ENCODE assay signal across 2 cellular contexts in the genomic region with DNA sequence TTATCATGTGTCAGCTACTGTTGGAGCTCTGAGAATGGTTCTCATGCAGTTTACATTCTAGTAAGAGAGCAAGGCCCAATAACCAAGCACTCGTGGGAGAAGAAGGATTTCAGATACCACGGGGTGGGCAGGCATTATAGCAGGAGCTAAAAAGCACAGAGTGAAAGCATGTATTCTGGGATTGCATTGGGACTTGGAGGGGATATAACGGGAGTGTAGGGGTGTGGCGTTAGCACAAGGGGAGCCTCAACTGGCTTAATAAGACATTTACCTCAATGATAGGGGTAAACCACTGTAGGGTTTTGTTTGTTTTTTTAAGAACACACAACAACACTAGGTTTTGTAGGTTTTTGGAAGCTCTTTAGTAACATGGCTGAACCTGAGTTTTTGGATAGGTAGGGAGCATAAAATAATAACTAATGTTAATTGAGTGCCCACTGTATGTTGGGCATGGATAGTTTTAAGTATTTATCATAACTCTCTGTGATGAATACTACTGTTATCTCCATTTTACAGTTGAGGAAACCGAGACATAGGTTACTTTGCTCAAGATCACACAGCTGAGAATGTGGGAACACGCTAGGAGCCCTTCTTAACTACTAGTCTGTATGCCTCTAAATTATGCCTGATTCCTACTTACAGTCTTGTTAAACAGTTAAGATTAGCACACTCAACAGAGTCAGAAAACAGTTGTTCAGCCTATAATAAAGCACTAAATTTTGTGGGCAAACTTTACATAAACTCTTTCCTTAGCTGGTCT.
TF ChIP-seq lines count a peak whose summit lies in the region.

No MANE protein-coding gene starts in this region.

TF ChIP-seq in K562, 482 proteins besides CTCF, POLR2A, EP300 and RAD21 (continued from another document and continues in another):
- TF ChIP-seq, protein P1, sequence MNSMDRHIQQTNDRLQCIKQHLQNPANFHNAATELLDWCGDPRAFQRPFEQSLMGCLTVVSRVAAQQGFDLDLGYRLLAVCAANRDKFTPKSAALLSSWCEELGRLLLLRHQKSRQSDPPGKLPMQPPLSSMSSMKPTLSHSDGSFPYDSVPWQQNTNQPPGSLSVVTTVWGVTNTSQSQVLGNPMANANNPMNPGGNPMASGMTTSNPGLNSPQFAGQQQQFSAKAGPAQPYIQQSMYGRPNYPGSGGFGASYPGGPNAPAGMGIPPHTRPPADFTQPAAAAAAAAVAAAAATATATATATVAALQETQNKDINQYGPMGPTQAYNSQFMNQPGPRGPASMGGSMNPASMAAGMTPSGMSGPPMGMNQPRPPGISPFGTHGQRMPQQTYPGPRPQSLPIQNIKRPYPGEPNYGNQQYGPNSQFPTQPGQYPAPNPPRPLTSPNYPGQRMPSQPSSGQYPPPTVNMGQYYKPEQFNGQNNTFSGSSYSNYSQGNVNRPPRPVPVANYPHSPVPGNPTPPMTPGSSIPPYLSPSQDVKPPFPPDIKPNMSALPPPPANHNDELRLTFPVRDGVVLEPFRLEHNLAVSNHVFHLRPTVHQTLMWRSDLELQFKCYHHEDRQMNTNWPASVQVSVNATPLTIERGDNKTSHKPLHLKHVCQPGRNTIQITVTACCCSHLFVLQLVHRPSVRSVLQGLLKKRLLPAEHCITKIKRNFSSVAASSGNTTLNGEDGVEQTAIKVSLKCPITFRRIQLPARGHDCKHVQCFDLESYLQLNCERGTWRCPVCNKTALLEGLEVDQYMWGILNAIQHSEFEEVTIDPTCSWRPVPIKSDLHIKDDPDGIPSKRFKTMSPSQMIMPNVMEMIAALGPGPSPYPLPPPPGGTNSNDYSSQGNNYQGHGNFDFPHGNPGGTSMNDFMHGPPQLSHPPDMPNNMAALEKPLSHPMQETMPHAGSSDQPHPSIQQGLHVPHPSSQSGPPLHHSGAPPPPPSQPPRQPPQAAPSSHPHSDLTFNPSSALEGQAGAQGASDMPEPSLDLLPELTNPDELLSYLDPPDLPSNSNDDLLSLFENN (IDR thresholded peaks at IDR 0.05; ENCODE audit: low read depth in 2 of 2, low read length in 2 of 2): no peak
- no peak for TF ChIP-seq CREB3L1 (IDR thresholded peaks at IDR 0.05; ENCODE audit: borderline replicate concordance, low read depth)
- TF ChIP-seq BHLHE40 (IDR thresholded peaks at IDR 0.05; ENCODE audit: low read length): no peak
- TF ChIP-seq, protein P2, sequence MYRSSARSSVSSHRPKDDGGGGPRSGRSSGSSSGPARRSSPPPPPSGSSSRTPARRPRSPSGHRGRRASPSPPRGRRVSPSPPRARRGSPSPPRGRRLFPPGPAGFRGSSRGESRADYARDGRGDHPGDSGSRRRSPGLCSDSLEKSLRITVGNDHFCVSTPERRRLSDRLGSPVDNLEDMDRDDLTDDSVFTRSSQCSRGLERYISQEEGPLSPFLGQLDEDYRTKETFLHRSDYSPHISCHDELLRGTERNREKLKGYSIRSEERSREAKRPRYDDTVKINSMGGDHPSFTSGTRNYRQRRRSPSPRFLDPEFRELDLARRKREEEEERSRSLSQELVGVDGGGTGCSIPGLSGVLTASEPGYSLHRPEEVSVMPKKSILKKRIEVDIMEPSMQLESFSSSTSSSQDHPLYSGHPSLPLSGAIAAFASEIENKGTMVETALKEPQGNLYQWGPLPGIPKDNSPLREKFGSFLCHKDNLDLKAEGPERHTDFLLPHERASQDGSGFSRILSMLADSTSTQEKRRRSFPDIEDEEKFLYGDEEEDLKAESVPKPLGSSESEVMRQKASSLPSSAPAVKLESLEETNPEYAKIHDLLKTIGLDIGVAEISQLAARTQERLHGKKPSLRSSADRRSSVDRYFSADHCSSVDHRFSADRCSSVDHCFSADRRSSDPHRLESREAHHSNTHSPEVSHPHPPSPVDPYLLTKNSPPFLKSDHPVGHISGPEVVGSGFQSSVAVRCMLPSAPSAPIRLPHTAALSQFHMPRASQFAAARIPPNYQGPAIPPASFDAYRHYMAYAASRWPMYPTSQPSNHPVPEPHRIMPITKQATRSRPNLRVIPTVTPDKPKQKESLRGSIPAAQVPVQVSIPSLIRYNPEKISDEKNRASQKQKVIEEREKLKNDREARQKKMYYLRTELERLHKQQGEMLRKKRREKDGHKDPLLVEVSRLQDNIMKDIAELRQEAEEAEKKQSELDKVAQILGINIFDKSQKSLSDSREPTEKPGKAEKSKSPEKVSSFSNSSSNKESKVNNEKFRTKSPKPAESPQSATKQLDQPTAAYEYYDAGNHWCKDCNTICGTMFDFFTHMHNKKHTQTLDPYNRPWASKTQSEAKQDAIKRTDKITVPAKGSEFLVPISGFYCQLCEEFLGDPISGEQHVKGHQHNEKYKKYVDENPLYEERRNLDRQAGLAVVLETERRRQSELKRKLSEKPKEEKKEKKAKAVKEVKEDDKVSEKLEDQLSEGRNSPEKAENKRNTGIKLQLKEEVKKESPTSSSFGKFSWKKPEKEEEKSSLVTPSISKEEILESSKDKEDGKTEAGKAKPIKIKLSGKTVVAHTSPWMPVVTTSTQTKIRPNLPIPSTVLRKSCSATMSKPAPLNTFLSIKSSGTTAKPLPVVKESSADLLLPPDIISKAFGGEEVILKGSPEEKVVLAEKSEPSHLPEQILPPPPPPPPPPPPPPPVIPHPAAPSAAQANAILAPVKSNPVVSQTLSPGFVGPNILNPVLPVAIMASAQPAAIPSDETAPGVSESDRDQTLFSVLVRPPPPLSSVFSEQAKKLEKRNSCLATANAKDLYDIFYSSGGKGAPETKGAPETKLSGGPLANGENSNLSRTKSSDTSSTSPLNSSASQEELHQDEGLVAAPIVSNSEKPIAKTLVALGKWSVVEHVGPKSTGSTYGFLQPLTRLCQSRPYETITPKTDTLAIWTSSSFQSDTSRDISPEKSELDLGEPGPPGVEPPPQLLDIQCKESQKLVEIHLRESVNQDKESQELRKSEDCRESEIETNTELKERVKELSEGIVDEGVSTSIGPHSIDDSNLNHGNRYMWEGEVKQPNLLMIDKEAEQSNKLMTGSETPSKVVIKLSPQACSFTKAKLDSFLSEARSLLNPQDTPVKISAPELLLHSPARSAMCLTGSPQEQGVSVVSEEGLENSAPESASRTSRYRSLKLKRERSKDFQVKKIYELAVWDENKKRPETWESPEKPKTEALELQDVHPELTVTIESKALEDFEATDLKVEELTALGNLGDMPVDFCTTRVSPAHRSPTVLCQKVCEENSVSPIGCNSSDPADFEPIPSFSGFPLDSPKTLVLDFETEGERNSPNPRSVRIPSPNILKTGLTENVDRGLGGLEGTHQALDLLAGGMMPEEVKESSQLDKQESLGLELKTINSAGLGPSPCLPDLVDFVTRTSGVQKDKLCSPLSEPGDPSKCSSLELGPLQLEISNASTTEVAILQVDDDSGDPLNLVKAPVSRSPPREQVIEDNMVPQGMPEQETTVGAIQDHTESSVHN (IDR thresholded peaks at IDR 0.05; ENCODE audit: borderline replicate concordance in 1 of 2, low read depth in 1 of 2): no peak
- TF ChIP-seq PYGO2 (tag; IDR thresholded peaks at IDR 0.05): no peak
- TF ChIP-seq ZSCAN32 (CRISPR knock-in tag; IDR thresholded peaks at IDR 0.05): no peak

TF ChIP-seq in GM12891, 5 proteins besides CTCF, POLR2A, EP300 and RAD21 (continued from another document):
- no peak for TF ChIP-seq POLR2AphosphoS5 (IDR thresholded peaks at IDR 0.05; ENCODE audit: low read depth, low read length)
- TF ChIP-seq SPI1 (IDR thresholded peaks at IDR 0.05; ENCODE audit: low read depth, low read length): no peak
TF ChIP-seq in GM12891: peak in this region for 0.
